In the genomic region with DNA sequence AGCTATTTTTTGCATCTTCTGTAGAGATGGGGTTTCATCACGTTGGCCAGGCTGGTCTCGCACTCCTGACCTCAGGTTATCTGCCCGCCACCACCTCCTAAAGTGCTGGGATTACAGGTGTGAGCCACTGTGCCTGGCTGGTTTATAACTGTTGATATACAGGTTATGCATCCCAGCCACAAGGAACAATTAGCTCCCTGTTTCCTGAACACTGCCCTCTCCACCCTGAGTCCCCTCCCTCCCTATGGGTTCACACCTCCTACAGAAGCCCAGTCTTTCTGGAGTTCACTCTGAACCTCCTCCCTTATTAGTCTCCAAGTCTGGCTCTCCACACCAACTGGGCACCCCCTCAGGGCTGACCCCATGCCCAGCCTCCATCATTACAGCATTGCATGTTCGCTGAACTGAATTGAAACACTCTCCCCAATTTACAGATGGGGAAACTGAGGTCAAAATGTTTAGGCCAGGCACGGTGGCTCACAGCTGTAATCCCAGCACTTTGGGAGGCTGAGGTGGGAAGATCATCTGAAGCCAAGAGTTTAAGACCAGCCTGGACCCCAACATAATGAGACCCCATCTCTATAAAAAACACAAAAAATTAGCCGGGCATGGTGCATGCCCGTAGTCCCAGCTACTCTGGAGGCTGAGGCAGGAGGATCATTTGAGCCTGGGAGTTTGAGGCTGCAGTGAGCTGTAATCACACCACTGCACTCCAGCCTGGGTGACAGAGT, we compare ENCODE assay signal across 14 cellular contexts. TPM values are rescaled to one million over a fixed set of nuclear protein-coding genes. Genes with fewer than 3 reads are reported as not detected.
A peak's percentile ranks its signal among the peaks of the same experiment; 100 is the strongest.
DNase-seq lines count a peak whose midpoint lies in the region; ATAC-seq and TF ChIP-seq lines count a peak whose summit lies in the region.
"Had no signal": no experiment of that assay in that cellular context is flagged by ENCODE, and none has a peak within 500 bp of the region (broad histone marks: within the 10 kb centered on the region; RNA-seq: fewer than 3 reads in every experiment).

No MANE protein-coding gene starts in this region.

- H3K9me3 ChIP-seq in CD4-positive, CD25-positive, alpha-beta regulatory T cell (ENCODE audit: control insufficient read depth in 2 of 2, low read length in 2 of 2) = no peaks in the 10 kb centered on the region
- no peaks in the 10 kb centered on the region for H3K9me3 ChIP-seq in duodenal mucosa (ENCODE audit: control insufficient read depth in 1 of 2, low read length in 2 of 2)
- H3K9me3 ChIP-seq: heart left ventricle, lower lobe of right lung, MG63 had no signal

- DNase-seq in CD4-positive, CD25-positive, alpha-beta regulatory T cell = no peak
- DNase-seq in left cardiac atrium (no peak), COLO668 (lab: John Stamatoyannopoulos, UW; ENCODE audit: unreplicated experiment) (no peak)
- no peak for DNase-seq in stimulated activated CD4-positive, alpha-beta T cell treated with anti-CD3 and anti-CD28 coated beads, Interleukin-1b, Interleukin-23, amount 100 ng/mL, for 48 hours
- DNase-seq: activated CD4-positive, alpha-beta T cell treated with anti-CD3 and anti-CD28 coated beads, Interleukin-2, amount 50 U/mL, for 1 hour; heart left ventricle; lower lobe of right lung; stimulated activated naive CD4-positive, alpha-beta T cell treated with Interleukin-2 at 50 U/mL for 16 hours had no signal

- H3K4me3 ChIP-seq in CD4-positive, CD25-positive, alpha-beta regulatory T cell (ENCODE audit: low read depth, low read length) = no peak overlapping the region
- H3K4me3 ChIP-seq in duodenal mucosa (ENCODE audit: low read depth in 1 of 2, low read length in 2 of 2) = peak overlapping the region in 1 of 2 donors; percentile 63
- H3K4me3 ChIP-seq: MG63 had no signal

- peak overlapping the region in 1 of 3 donors; percentile 73 for H3K27ac Mint-ChIP-seq in CD4-positive, CD25-positive, alpha-beta regulatory T cell
- peak overlapping the region; percentile 67 to 92 (median 87) for H3K27ac Mint-ChIP-seq in IgD-negative memory B cell
- H3K27ac Mint-ChIP-seq in nephron = peak overlapping the region in 2 of 3 experiments; percentile 21 to 66

- H3K9me3 Mint-ChIP-seq in CD4-positive, CD25-positive, alpha-beta regulatory T cell = peaks cover 0 to 3% (median 0%) of the 10 kb centered on the region in 7 donors
- no peaks in the 10 kb centered on the region for H3K9me3 Mint-ChIP-seq in IgD-negative memory B cell
- H3K9me3 Mint-ChIP-seq in nephron = no peaks in the 10 kb centered on the region

- H3K36me3 Mint-ChIP-seq in CD4-positive, CD25-positive, alpha-beta regulatory T cell = no peaks in the 10 kb centered on the region
- H3K36me3 Mint-ChIP-seq in IgD-negative memory B cell = no peaks in the 10 kb centered on the region
- H3K36me3 Mint-ChIP-seq in nephron (ENCODE audit: low read depth) = no peaks in the 10 kb centered on the region

- H3K9ac ChIP-seq in duodenal mucosa (ENCODE audit: low read depth in 1 of 2, low read length in 2 of 2) = peak overlapping the region in 1 of 2 donors; percentile 38

- no peak for TF ChIP-seq CTCF in nephron (IDR thresholded peaks at IDR 0.05; ENCODE audit: unreplicated experiment in 3 of 3)

- intact Hi-C loops in left cardiac atrium (cut with DNase I) = no loop called here

- no peaks in the 10 kb centered on the region for H3K27me3 ChIP-seq in CD4-positive, CD25-positive, alpha-beta regulatory T cell (ENCODE audit: control insufficient read depth, insufficient read depth, low read length)
- no peaks in the 10 kb centered on the region for H3K27me3 ChIP-seq in duodenal mucosa (ENCODE audit: control insufficient read depth in 1 of 2, insufficient read depth in 2 of 2, low read length in 2 of 2)
- H3K27me3 ChIP-seq: heart left ventricle, MG63 had no signal

- peak overlapping the region in 3 of 4 donors; percentile 16 to 97 (median 93) for H3K4me3 Mint-ChIP-seq in CD4-positive, CD25-positive, alpha-beta regulatory T cell
- H3K4me3 Mint-ChIP-seq in IgD-negative memory B cell = peak overlapping the region in 3 of 4 donors; percentile 21 to 92 (median 25)
- peak overlapping the region; percentile 26 to 97 (median 97) for H3K4me3 Mint-ChIP-seq in nephron

- H3K36me3 ChIP-seq in CD4-positive, CD25-positive, alpha-beta regulatory T cell (ENCODE audit: control insufficient read depth, insufficient read depth, low read length) = no peaks in the 10 kb centered on the region
- no peaks in the 10 kb centered on the region for H3K36me3 ChIP-seq in duodenal mucosa (ENCODE audit: control insufficient read depth in 1 of 2, insufficient read depth in 2 of 2, low read length in 2 of 2)
- H3K36me3 ChIP-seq: heart left ventricle, lower lobe of right lung, MG63 had no signal

- peaks cover 19% of the 10 kb centered on the region for H3K4me1 ChIP-seq in CD4-positive, CD25-positive, alpha-beta regulatory T cell (ENCODE audit: control insufficient read depth, insufficient read depth, low read length, poor library complexity, severe bottlenecking)
- H3K4me1 ChIP-seq in duodenal mucosa (ENCODE audit: control insufficient read depth in 1 of 2, insufficient read depth in 2 of 2, low read length in 2 of 2) = peaks cover 59 to 63% of the 10 kb centered on the region in 2 donors

- no peak for ATAC-seq in CD4-positive, CD25-positive, alpha-beta regulatory T cell (ENCODE audit: low read depth in 2 of 2)
- ATAC-seq in HG03521 (IDR thresholded peaks at IDR 0.05; ENCODE audit: unreplicated experiment) (no peak), left cardiac atrium (no peak)
- ATAC-seq: lower lobe of right lung, SK-N-SH treated with all-trans-retinoic acid at 6 μM for 48 hours had no signal

- H3K27me3 Mint-ChIP-seq in CD4-positive, CD25-positive, alpha-beta regulatory T cell = peaks cover 37% of the 10 kb centered on the region
- H3K27me3 Mint-ChIP-seq in IgD-negative memory B cell (no peaks in the 10 kb centered on the region), nephron (ENCODE audit: low read depth) (peaks cover 8% of the 10 kb centered on the region)

- peaks cover 0 to 28% (median 9%) of the 10 kb centered on the region in 4 donors for H3K4me1 Mint-ChIP-seq in CD4-positive, CD25-positive, alpha-beta regulatory T cell
- peaks cover 33 to 42% (median 40%) of the 10 kb centered on the region in 3 donors for H3K4me1 Mint-ChIP-seq in IgD-negative memory B cell
- peaks cover 23% of the 10 kb centered on the region for H3K4me1 Mint-ChIP-seq in nephron

- H3K27ac ChIP-seq in CD4-positive, CD25-positive, alpha-beta regulatory T cell (ENCODE audit: insufficient read depth, low read length, poor library complexity, severe bottlenecking) = no peak overlapping the region
- H3K27ac ChIP-seq in duodenal mucosa (ENCODE audit: low read depth, low read length) = peak overlapping the region; percentile 26
- H3K27ac ChIP-seq: lower lobe of right lung had no signal

RNA-seq across cellular contexts. Expression of gene CLIP2, which starts 1.7 kb away (rescaled TPM):
- 2.9 TPM for total RNA-seq in CD4-positive, CD25-positive, alpha-beta regulatory T cell
- polyA plus RNA-seq in CD4-positive, CD25-positive, alpha-beta regulatory T cell = under 1 TPM; 0.09 to 0.38 (median 0.21) TPM
- 7.1 TPM for polyA plus RNA-seq in IgD-negative memory B cell
- 10 to 100 TPM in 1 of 2 donors, 1 to 10 TPM in 1; 9.7 to 10.6 TPM for total RNA-seq in left cardiac atrium

RNA-seq across cellular contexts. Expression of gene RFC2, which starts 33.3 kb away (rescaled TPM):
- total RNA-seq in CD4-positive, CD25-positive, alpha-beta regulatory T cell = 15.8 TPM
- 10 to 100 TPM; 26.4 to 33.8 (median 27.5) TPM for polyA plus RNA-seq in CD4-positive, CD25-positive, alpha-beta regulatory T cell
- polyA plus RNA-seq in IgD-negative memory B cell = 46.6 TPM
- 10 to 100 TPM; 13.8 to 14.3 TPM for total RNA-seq in left cardiac atrium

Comparison
In these comparisons a context has a peak if more than half of its experiments do, and no peak if none do; other contexts are left out.
1. H3K4me3 Mint-ChIP-seq: peak in every context shown above with its lines; median percentile 97 in nephron; 93 in CD4-positive, CD25-positive, alpha-beta regulatory T cell; 25 in IgD-negative memory B cell.